In genomic region chr3:192570757-192571156, GRCh38 we compare ENCODE assay signal across 2 cellular contexts.
A peak's percentile ranks its signal among the peaks of the same experiment; 100 is the strongest.
TF ChIP-seq lines count a peak whose summit lies in the region.

No MANE protein-coding gene starts in this region.

TF ChIP-seq in liver, 16 proteins besides CTCF, POLR2A, EP300 and RAD21 (continued from another document):
- TF ChIP-seq REST (IDR thresholded peaks at IDR 0.05), result peak; percentile 16

TF ChIP-seq in HepG2, 621 proteins besides CTCF, POLR2A, EP300 and RAD21 (continued from another document):
- no peak for TF ChIP-seq FOXP1 (IDR thresholded peaks at IDR 0.05)
- TF ChIP-seq FOXP1 (CRISPR knock-in tag; IDR thresholded peaks at IDR 0.05), result no peak
- TF ChIP-seq ATRX (CRISPR knock-in tag; IDR thresholded peaks at IDR 0.05; ENCODE audit: borderline replicate concordance), result no peak
- TF ChIP-seq ZBTB26 (CRISPR knock-in tag; IDR thresholded peaks at IDR 0.05; ENCODE audit: borderline replicate concordance), result no peak
